In genomic region chr4:183349673-183350072, GRCh38 we compare ENCODE assay signal across 17 cellular contexts. TPM values are rescaled to one million over a fixed set of nuclear protein-coding genes. Genes with fewer than 3 reads are reported as not detected.
DNase-seq lines count a peak whose midpoint lies in the region; ATAC-seq and TF ChIP-seq lines count a peak whose summit lies in the region.
"Had no signal": no experiment of that assay in that cellular context is flagged by ENCODE, and none has a peak within 500 bp of the region (broad histone marks: within the 10 kb centered on the region; RNA-seq: fewer than 3 reads in every experiment).

No MANE protein-coding gene starts in this region.

- H3K36me3 ChIP-seq in PC-3 (ENCODE audit: low read depth, low read length) (no peaks in the 10 kb centered on the region), esophagus squamous epithelium (no peaks in the 10 kb centered on the region), smooth muscle cell (ENCODE audit: low read depth) (no peaks in the 10 kb centered on the region)
- H3K36me3 ChIP-seq: BLaER1 treated with 17β-estradiol and CSF1 and Interleukin-3, amounts not matched to agents 10 nM and 100 nM; tibial artery had no signal

- H3K79me2 ChIP-seq in PC-3 (ENCODE audit: low read length) (no peaks in the 10 kb centered on the region), smooth muscle cell (ENCODE audit: low read depth) (no peaks in the 10 kb centered on the region)

- POLR2A ChIA-PET in PC-3 (lab: Charles Lee; ENCODE audit: unreplicated experiment): no interaction called here

- H3F3A ChIP-seq in PC-3 (ENCODE audit: low read length, unreplicated experiment) (no peaks in the 10 kb centered on the region), smooth muscle cell (ENCODE audit: low read depth) (no peaks in the 10 kb centered on the region)

- DNase-seq in cardiac septum (ENCODE audit: low spot score) (peak; percentile 55), Right ventricle myocardium inferior (ENCODE audit: missing footprints) (no peak), PC-3 (peak; percentile 58), esophagus squamous epithelium (lab: John Stamatoyannopoulos, UW) (no peak), smooth muscle cell (lab: John Stamatoyannopoulos, UW; ENCODE audit: unreplicated experiment) (no peak), NCI-H1930 (lab: John Stamatoyannopoulos, UW) (no peak)
- DNase-seq: DND-41; effector CD4-positive, alpha-beta T cell; NCI-H446 treated with DMSO at 0.1 percent for 48 hours; tibial artery had no signal

- H3K27me3 ChIP-seq in PC-3 (ENCODE audit: low read length): no peaks in the 10 kb centered on the region
- peaks cover 0 to 5% (median 0%) of the 10 kb centered on the region in 4 donors for H3K27me3 ChIP-seq in esophagus squamous epithelium
- no peaks in the 10 kb centered on the region for H3K27me3 ChIP-seq in smooth muscle cell (ENCODE audit: low read depth)
- H3K27me3 ChIP-seq: BLaER1 treated with 17β-estradiol and CSF1 and Interleukin-3, amounts not matched to agents 10 nM and 100 nM; body of pancreas had no signal

- no TSS peak for BruUV-seq in PC-3 (replicated peaks; lab: Mats Ljungman, UMichigan)

- ATAC-seq in Right ventricle myocardium inferior (no peak), PC-3 (0 out of 2 replicates have a peak, but pooled peaks have one; percentile 37), GM21390 (IDR thresholded peaks at IDR 0.05; ENCODE audit: unreplicated experiment) (no peak), GM18909 (IDR thresholded peaks at IDR 0.05; ENCODE audit: poor library complexity, unreplicated experiment) (no peak)
- ATAC-seq: body of pancreas had no signal

- H3K4me3 ChIP-seq in PC-3 (ENCODE audit: low read length): no peak overlapping the region
- peak overlapping the region in 2 of 4 donors; percentile 13 to 35 for H3K4me3 ChIP-seq in esophagus squamous epithelium
- H3K4me3 ChIP-seq in smooth muscle cell: no peak overlapping the region
- H3K4me3 ChIP-seq: BLaER1 treated with 17β-estradiol and CSF1 and Interleukin-3, amounts not matched to agents 10 nM and 100 nM; body of pancreas; PC-9; tibial artery had no signal

- no peaks in the 10 kb centered on the region for H3K9me2 ChIP-seq in PC-3 (replicated peaks; ENCODE audit: low read length)

- H2AFZ ChIP-seq in PC-3 (ENCODE audit: low read length) (no peak overlapping the region), smooth muscle cell (ENCODE audit: low read depth) (no peak overlapping the region)

- peak overlapping the region; percentile 29 for H3K27ac ChIP-seq in PC-3 (ENCODE audit: low read length)
- H3K27ac ChIP-seq in esophagus squamous epithelium: peak overlapping the region in 3 of 4 donors; percentile 18 to 59 (median 57)
- peak overlapping the region; percentile 48 for H3K27ac ChIP-seq in smooth muscle cell (ENCODE audit: low read depth)
- H3K27ac ChIP-seq: body of pancreas, PC-9, tibial artery had no signal

- CTCF ChIA-PET in PC-3 (lab: Charles Lee): no interaction called here

- WGBS in esophagus squamous epithelium, 2 donors: 26 to 57% methylated on average over 9 of the region's 9 CpGs
- 64% methylated on average over 9 of the region's 9 CpGs for WGBS in smooth muscle cell (ENCODE audit: low lambda C conversion rate)

- TF ChIP-seq CTCF in PC-3 (conservative IDR thresholded peaks at IDR 0.05; ENCODE audit: low read depth, low read length) (no peak), esophagus squamous epithelium (IDR thresholded peaks at IDR 0.05) (no peak), smooth muscle cell (IDR thresholded peaks at IDR 0.05; ENCODE audit: borderline replicate concordance, insufficient read depth, poor library complexity, severe bottlenecking) (no peak)

- H3K9ac ChIP-seq in PC-3 (ENCODE audit: low read length): no peak overlapping the region
- H3K9ac ChIP-seq in smooth muscle cell (ENCODE audit: low read depth): no peak overlapping the region
- H3K9ac ChIP-seq: BLaER1 treated with 17β-estradiol and CSF1 and Interleukin-3, amounts not matched to agents 10 nM and 100 nM had no signal

- intact Hi-C loops in cardiac septum (cut with DNase I): no loop called here
- intact Hi-C loops in Right ventricle myocardium inferior (cut with DNase I): no loop called here
- intact Hi-C loops in PC-3 (cut with micrococcal nuclease): no loop called here
- intact Hi-C loops in esophagus squamous epithelium (cut with DNase I): no loop called here

- H3K4me1 ChIP-seq in PC-3 (ENCODE audit: insufficient read depth, low read length) (peaks cover 14% of the 10 kb centered on the region), esophagus squamous epithelium (peaks cover 2 to 64% (median 32%) of the 10 kb centered on the region in 3 donors), smooth muscle cell (ENCODE audit: low read depth) (no peaks in the 10 kb centered on the region)
- H3K4me1 ChIP-seq: body of pancreas had no signal

- H4K20me1 ChIP-seq in PC-3 (ENCODE audit: low read length) (no peaks in the 10 kb centered on the region), smooth muscle cell (ENCODE audit: low read depth) (no peaks in the 10 kb centered on the region)
- H4K20me1 ChIP-seq: BLaER1 treated with 17β-estradiol and CSF1 and Interleukin-3, amounts not matched to agents 10 nM and 100 nM had no signal

- H3K4me2 ChIP-seq in PC-3 (ENCODE audit: low read length) (no peak overlapping the region), smooth muscle cell (peak overlapping the region; percentile 36)

- no peak for TF ChIP-seq POLR2A in esophagus squamous epithelium (IDR thresholded peaks at IDR 0.05)

- no peaks in the 10 kb centered on the region for H3K9me3 ChIP-seq in PC-3 (ENCODE audit: low read length)
- no peaks in the 10 kb centered on the region for H3K9me3 ChIP-seq in esophagus squamous epithelium
- H3K9me3 ChIP-seq in smooth muscle cell (replicated peaks; ENCODE audit: low read depth): no peaks in the 10 kb centered on the region
- H3K9me3 ChIP-seq: body of pancreas, tibial artery had no signal

RNA-seq across cellular contexts. Expression of gene CLDN24, which starts 27.4 kb away (rescaled TPM):
- total RNA-seq in cardiac septum (not detected), Right ventricle myocardium inferior (not detected), PC-3 (2014; rRNA removed) (not detected in 2 replicates), esophagus squamous epithelium (not detected), smooth muscle cell (not detected in 2 replicates)
- not detected in 2 replicates for polyA plus RNA-seq in smooth muscle cell
- total RNA-seq: body of pancreas; mucosa of gallbladder; PC-9; T-helper 1 cell treated with Interleukin-12 subunit alpha and Interleukin-12 subunit beta and Interleukin-4 antibody, amounts not matched to agents 30 ng/mL and 1 ng/mL, for 36 hours had no signal

RNA-seq across cellular contexts. Expression of gene CLDN22, which starts 29.6 kb away (rescaled TPM):
- not detected for total RNA-seq in cardiac septum
- not detected for total RNA-seq in Right ventricle myocardium inferior
- not detected in 2 replicates for total RNA-seq in PC-3 (2014; rRNA removed)
- total RNA-seq in esophagus squamous epithelium: under 1 TPM in 1 of 4 donors, not detected in 3; 0.85 TPM
- not detected in 2 replicates for total RNA-seq in smooth muscle cell
- polyA plus RNA-seq in smooth muscle cell: 0.08 TPM in 1 of 2 replicates, not detected in the other
- total RNA-seq: body of pancreas; mucosa of gallbladder; PC-9; T-helper 1 cell treated with Interleukin-12 subunit alpha and Interleukin-12 subunit beta and Interleukin-4 antibody, amounts not matched to agents 30 ng/mL and 1 ng/mL, for 36 hours had no signal

Comparison
In these comparisons a context has a peak if more than half of its experiments do, and no peak if none do; other contexts are left out.
1. DNase-seq: peak in cardiac septum (single experiment) and PC-3 (single experiment); none in Right ventricle myocardium inferior (single experiment), esophagus squamous epithelium (single experiment), smooth muscle cell (single experiment) and NCI-H1930 (0 of 2).
2. Peak in every context shown above with its lines, with median percentiles within 50 percentile points of each other: H3K27ac ChIP-seq.